1 cellular context compared by ENCODE assay signal in the genomic region with DNA sequence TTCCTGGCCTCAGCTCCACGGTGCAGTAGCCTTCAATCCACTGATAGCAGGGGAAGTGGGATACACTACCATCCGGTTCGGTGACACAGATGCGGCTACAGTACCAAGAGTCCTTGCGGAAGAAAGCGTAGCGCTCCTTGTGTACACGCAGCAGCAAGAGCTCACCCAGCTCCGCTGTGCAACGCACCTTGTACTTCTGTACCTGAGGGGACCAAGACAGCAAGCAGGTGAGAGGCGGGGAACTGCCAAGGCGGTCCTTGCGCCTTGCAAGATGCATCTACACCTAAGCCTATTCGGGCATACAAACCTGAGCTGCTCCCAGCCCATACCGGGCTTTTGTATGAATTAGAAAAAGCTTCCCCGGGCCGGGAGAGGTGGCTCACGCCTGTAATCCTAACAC.
TF ChIP-seq lines count a peak whose summit lies in the region.

No MANE protein-coding gene starts in this region.

TF ChIP-seq in WTC11, 78 proteins besides CTCF, POLR2A, EP300 and RAD21 (continued from another document):
- no peak for TF ChIP-seq ATF2 (CRISPR knock-in tag; IDR thresholded peaks at IDR 0.05; ENCODE audit: borderline replicate concordance, low read depth)
- no peak for TF ChIP-seq ETV6 (CRISPR knock-in tag; IDR thresholded peaks at IDR 0.05)
- TF ChIP-seq ZNF263 (CRISPR knock-in tag; IDR thresholded peaks at IDR 0.05; ENCODE audit: low read depth) = no peak
- no peak for TF ChIP-seq ARID4B (CRISPR knock-in tag; IDR thresholded peaks at IDR 0.05; ENCODE audit: borderline replicate concordance)
- TF ChIP-seq MXD4 (CRISPR knock-in tag; IDR thresholded peaks at IDR 0.05; ENCODE audit: borderline replicate concordance) = no peak
- no peak for TF ChIP-seq E2F5 (CRISPR knock-in tag; IDR thresholded peaks at IDR 0.05)
- TF ChIP-seq NR3C1 (CRISPR knock-in tag; conservative IDR thresholded peaks at IDR 0.05; ENCODE audit: low read depth) = no peak
